In genomic region chr5:7261049-7261448, GRCh38 we compare ENCODE assay signal across 9 cellular contexts.
DNase-seq lines count a peak whose midpoint lies in the region; ATAC-seq, FAIRE-seq and TF ChIP-seq lines count a peak whose summit lies in the region.
"Had no signal": no experiment of that assay in that cellular context is flagged by ENCODE, and none has a peak within 500 bp of the region (broad histone marks: within the 10 kb centered on the region; RNA-seq: fewer than 3 reads in every experiment).

No MANE protein-coding gene starts in this region.

- H3K27me3 Mint-ChIP-seq in activated T-helper 1 cell treated with anti-CD3 and anti-CD28 coated beads, Interleukin-12 subunit alpha, Interleukin-12 subunit beta, Interleukin-2, Interleukin-4 antibody, amounts not matched to agents 30 ng/mL and 10 ng/mL and 1 ng/mL, durations not matched to agents 14 hours and 24 hours and 36 hours (ENCODE audit: insufficient read depth): no peaks in the 10 kb centered on the region
- H3K27me3 Mint-ChIP-seq: B cell had no signal

- no peak overlapping the region for H3K27ac ChIP-seq in keratinocyte (ENCODE audit: control insufficient read depth, insufficient read depth, low read length)

- no peak overlapping the region for H3K4me3 Mint-ChIP-seq in activated T-helper 1 cell treated with anti-CD3 and anti-CD28 coated beads, Interleukin-12 subunit alpha, Interleukin-12 subunit beta, Interleukin-2, Interleukin-4 antibody, amounts not matched to agents 30 ng/mL and 10 ng/mL and 1 ng/mL, durations not matched to agents 14 hours and 24 hours and 36 hours
- H3K4me3 Mint-ChIP-seq: B cell had no signal

- no peak overlapping the region for H2AFZ ChIP-seq in keratinocyte (ENCODE audit: control insufficient read depth, low read length)

- peak; percentile 8 for DNase-seq in NCI-H1105 treated with DMSO at 0.1 percent for 48 hours (lab: John Stamatoyannopoulos, UW)
- DNase-seq in NCI-H1105 (lab: John Stamatoyannopoulos, UW): no peak
- peak; percentile 21 for DNase-seq in NCI-H1048 (lab: John Stamatoyannopoulos, UW)
- DNase-seq in UCSD-AML1 (lab: John Stamatoyannopoulos, UW; ENCODE audit: unreplicated experiment): peak; percentile 12
- peak; percentile 1 for DNase-seq in keratinocyte (ENCODE audit: low read depth, low spot score)
- no peak for DNase-seq in activated T-helper 1 cell treated with anti-CD3 and anti-CD28 coated beads, Interleukin-12 subunit alpha, Interleukin-12 subunit beta, Interleukin-2, Interleukin-4 antibody, amounts not matched to agents 30 ng/mL and 10 ng/mL and 1 ng/mL, durations not matched to agents 14 hours and 24 hours and 36 hours (ENCODE audit: low spot score)

- H3K9ac ChIP-seq in keratinocyte (ENCODE audit: control insufficient read depth, extremely low read depth, insufficient read depth, low read length): no peak overlapping the region

- no peaks in the 10 kb centered on the region for H3K9me1 ChIP-seq in keratinocyte (ENCODE audit: control insufficient read depth, extremely low read depth, insufficient read depth, low read length)

- peak; percentile 48 to 63 (median 49) for TF ChIP-seq CTCF in keratinocyte (optimal IDR thresholded peaks at IDR 0.05 in 1 of 3, IDR thresholded peaks at IDR 0.05 in 1 of 3, conservative IDR thresholded peaks at IDR 0.05 in 1 of 3; ENCODE audit: extremely low read depth in 1 of 3, insufficient read depth in 2 of 3, low read length in 3 of 3)

- no peaks in the 10 kb centered on the region for H3K79me2 ChIP-seq in keratinocyte (ENCODE audit: control insufficient read depth, insufficient read depth, low read length)

- no peak for ATAC-seq in GM21825 (IDR thresholded peaks at IDR 0.05; ENCODE audit: unreplicated experiment)
- no peak for ATAC-seq in HG03354 (IDR thresholded peaks at IDR 0.05; ENCODE audit: poor library complexity, severe bottlenecking, unreplicated experiment)

- H3K4me1 Mint-ChIP-seq in activated T-helper 1 cell treated with anti-CD3 and anti-CD28 coated beads, Interleukin-12 subunit alpha, Interleukin-12 subunit beta, Interleukin-2, Interleukin-4 antibody, amounts not matched to agents 30 ng/mL and 10 ng/mL and 1 ng/mL, durations not matched to agents 14 hours and 24 hours and 36 hours (ENCODE audit: low read depth): no peaks in the 10 kb centered on the region
- H3K4me1 Mint-ChIP-seq: B cell had no signal

- no peak overlapping the region for H3K4me2 ChIP-seq in keratinocyte (ENCODE audit: control insufficient read depth, extremely low read depth, insufficient read depth, low read depth, low read length)

- intact Hi-C loops in activated T-helper 1 cell treated with anti-CD3 and anti-CD28 coated beads, Interleukin-12 subunit alpha, Interleukin-12 subunit beta, Interleukin-2, Interleukin-4 antibody, amounts not matched to agents 30 ng/mL and 10 ng/mL and 1 ng/mL, durations not matched to agents 14 hours and 24 hours and 36 hours (cut with micrococcal nuclease): loop anchor here (2.0 kb wide), 1 partner anchor 596 kb away; no protein-coding TSS in a partner anchor

- H3K9me3 Mint-ChIP-seq in activated T-helper 1 cell treated with anti-CD3 and anti-CD28 coated beads, Interleukin-12 subunit alpha, Interleukin-12 subunit beta, Interleukin-2, Interleukin-4 antibody, amounts not matched to agents 30 ng/mL and 10 ng/mL and 1 ng/mL, durations not matched to agents 14 hours and 24 hours and 36 hours: no peaks in the 10 kb centered on the region

- FAIRE-seq in keratinocyte (lab: Jason Lieb, UNC): peak; percentile 23

- H4K20me1 ChIP-seq in keratinocyte (ENCODE audit: control insufficient read depth, extremely low read depth, insufficient read depth, low read length): no peaks in the 10 kb centered on the region

- dilution Hi-C loops in keratinocyte (cut with MboI; ENCODE audit: extremely low pct_ligation_motif_present, low sequenced_read_pairs): no loop called here

- H3K36me3 ChIP-seq in keratinocyte (ENCODE audit: control insufficient read depth in 2 of 2, extremely low read depth in 1 of 2, insufficient read depth in 2 of 2, low read length in 2 of 2): no peaks in the 10 kb centered on the region

- H3K36me3 Mint-ChIP-seq in activated T-helper 1 cell treated with anti-CD3 and anti-CD28 coated beads, Interleukin-12 subunit alpha, Interleukin-12 subunit beta, Interleukin-2, Interleukin-4 antibody, amounts not matched to agents 30 ng/mL and 10 ng/mL and 1 ng/mL, durations not matched to agents 14 hours and 24 hours and 36 hours (ENCODE audit: low read depth): no peaks in the 10 kb centered on the region

- no peaks in the 10 kb centered on the region for H3K9me3 ChIP-seq in keratinocyte (ENCODE audit: control insufficient read depth, low read depth, low read length)

- H3K27me3 ChIP-seq in keratinocyte (ENCODE audit: control insufficient read depth, extremely low read depth, insufficient read depth, low read length): no peaks in the 10 kb centered on the region

- H3K27ac Mint-ChIP-seq in activated T-helper 1 cell treated with anti-CD3 and anti-CD28 coated beads, Interleukin-12 subunit alpha, Interleukin-12 subunit beta, Interleukin-2, Interleukin-4 antibody, amounts not matched to agents 30 ng/mL and 10 ng/mL and 1 ng/mL, durations not matched to agents 14 hours and 24 hours and 36 hours: no peak overlapping the region
- H3K27ac Mint-ChIP-seq: B cell had no signal

- H3K4me1 ChIP-seq in keratinocyte (ENCODE audit: control insufficient read depth, extremely low read depth, insufficient read depth, low read length): no peaks in the 10 kb centered on the region

- no peak overlapping the region for H3K4me3 ChIP-seq in keratinocyte (ENCODE audit: control insufficient read depth in 2 of 3, extremely low read depth in 1 of 3, insufficient read depth in 2 of 3, low read depth in 1 of 3, low read length in 3 of 3)

Comparison
In these comparisons a context has a peak if more than half of its experiments do, and no peak if none do; other contexts are left out.
1. DNase-seq: peak in NCI-H1105 treated with DMSO at 0.1 percent for 48 hours (single experiment), NCI-H1048 (single experiment), UCSD-AML1 (single experiment) and keratinocyte (single experiment); none in NCI-H1105 (single experiment) and activated T-helper 1 cell treated with anti-CD3 and anti-CD28 coated beads, Interleukin-12 subunit alpha, Interleukin-12 subunit beta, Interleukin-2, Interleukin-4 antibody, amounts not matched to agents 30 ng/mL and 10 ng/mL and 1 ng/mL, durations not matched to agents 14 hours and 24 hours and 36 hours (single experiment).